Comparison of ENCODE assay signal across 2 cellular contexts in the genomic region with DNA sequence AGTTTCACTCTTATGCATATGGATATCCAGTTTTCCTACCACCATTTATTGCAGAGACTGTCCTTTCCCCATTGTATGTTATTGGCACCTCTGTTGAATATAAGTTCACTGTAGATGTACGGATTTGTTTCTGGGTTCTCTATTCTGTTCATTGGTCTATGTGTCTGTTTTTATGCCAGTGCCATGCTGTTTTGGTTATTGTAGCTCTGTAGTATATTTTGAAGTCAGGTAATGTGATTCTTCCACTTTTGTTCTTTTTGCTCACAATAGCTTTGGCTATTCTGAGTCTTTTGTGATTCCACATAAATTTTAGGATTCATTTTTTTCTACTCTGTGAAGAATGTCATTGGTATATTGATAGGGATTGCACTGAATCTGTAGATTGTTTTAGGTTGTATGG.
TF ChIP-seq lines count a peak whose summit lies in the region.

No MANE protein-coding gene starts in this region.

TF ChIP-seq in HepG2, 621 proteins besides CTCF, POLR2A, EP300 and RAD21:
- no peak for TF ChIP-seq CHD4 (IDR thresholded peaks at IDR 0.05; ENCODE audit: borderline replicate concordance, low read length)
- TF ChIP-seq, protein P1, sequence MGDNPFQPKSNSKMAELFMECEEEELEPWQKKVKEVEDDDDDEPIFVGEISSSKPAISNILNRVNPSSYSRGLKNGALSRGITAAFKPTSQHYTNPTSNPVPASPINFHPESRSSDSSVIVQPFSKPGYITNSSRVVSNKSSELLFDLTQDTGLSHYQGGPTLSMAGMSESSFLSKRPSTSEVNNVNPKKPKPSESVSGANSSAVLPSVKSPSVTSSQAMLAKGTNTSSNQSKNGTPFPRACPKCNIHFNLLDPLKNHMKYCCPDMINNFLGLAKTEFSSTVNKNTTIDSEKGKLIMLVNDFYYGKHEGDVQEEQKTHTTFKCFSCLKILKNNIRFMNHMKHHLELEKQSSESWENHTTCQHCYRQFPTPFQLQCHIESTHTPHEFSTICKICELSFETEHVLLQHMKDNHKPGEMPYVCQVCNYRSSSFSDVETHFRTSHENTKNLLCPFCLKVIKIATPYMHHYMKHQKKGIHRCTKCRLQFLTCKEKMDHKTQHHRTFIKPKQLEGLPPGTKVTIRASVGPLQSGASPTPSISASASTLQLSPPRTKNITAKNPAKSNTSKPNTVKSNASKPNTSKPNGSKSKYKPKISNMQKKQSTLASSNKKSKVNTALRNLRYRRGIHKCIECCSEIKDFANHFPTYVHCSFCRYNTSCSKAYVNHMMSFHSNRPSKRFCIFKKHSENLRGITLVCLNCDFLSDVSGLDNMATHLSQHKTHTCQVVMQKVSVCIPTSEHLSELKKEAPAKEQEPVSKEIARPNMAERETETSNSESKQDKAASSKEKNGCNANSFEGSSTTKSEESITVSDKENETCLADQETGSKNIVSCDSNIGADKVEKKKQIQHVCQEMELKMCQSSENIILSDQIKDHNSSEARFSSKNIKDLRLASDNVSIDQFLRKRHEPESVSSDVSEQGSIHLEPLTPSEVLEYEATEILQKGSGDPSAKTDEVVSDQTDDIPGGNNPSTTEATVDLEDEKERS (CRISPR knock-in tag; IDR thresholded peaks at IDR 0.05): peak; percentile 33; the same call in 1 of the 2 replicates
- no peak for TF ChIP-seq ZNF501 (CRISPR knock-in tag; IDR thresholded peaks at IDR 0.05)
- TF ChIP-seq, protein P2, sequence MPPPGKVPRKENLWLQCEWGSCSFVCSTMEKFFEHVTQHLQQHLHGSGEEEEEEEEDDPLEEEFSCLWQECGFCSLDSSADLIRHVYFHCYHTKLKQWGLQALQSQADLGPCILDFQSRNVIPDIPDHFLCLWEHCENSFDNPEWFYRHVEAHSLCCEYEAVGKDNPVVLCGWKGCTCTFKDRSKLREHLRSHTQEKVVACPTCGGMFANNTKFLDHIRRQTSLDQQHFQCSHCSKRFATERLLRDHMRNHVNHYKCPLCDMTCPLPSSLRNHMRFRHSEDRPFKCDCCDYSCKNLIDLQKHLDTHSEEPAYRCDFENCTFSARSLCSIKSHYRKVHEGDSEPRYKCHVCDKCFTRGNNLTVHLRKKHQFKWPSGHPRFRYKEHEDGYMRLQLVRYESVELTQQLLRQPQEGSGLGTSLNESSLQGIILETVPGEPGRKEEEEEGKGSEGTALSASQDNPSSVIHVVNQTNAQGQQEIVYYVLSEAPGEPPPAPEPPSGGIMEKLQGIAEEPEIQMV (CRISPR knock-in tag; IDR thresholded peaks at IDR 0.05; ENCODE audit: low read depth): no peak

TF ChIP-seq in H1, 55 proteins besides CTCF, POLR2A, EP300 and RAD21:
- TF ChIP-seq TBP (IDR thresholded peaks at IDR 0.05; ENCODE audit: low read depth, low read length): no peak
- TF ChIP-seq KDM1A (IDR thresholded peaks at IDR 0.05; ENCODE audit: borderline replicate concordance, low read length): peak; percentile 64
